In the genomic region with DNA sequence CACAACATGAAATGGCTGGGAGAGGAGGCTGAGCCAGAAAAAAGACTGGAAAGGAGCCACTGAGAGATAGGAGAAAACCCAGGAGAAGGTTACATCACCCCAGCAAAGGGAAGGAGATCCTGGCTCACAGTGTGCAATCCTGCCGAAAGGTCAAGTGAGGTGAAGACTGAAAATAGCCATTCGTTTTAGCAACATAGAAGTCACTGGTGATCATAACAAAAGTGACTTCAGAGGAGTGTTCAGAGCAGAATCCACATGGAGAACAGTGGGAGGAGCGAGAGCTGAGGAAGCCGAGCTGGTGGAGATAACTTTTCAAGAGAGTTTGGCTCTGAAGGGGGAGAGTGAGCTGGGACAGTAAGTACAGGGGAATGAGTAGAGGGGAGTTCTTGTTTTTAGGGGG, we compare ENCODE assay signal across 13 cellular contexts. TPM values are rescaled to one million over a fixed set of nuclear protein-coding genes. Genes with fewer than 3 reads are reported as not detected.
DNase-seq lines count a peak whose midpoint lies in the region; ATAC-seq, FAIRE-seq and TF ChIP-seq lines count a peak whose summit lies in the region.
"Had no signal": no experiment of that assay in that cellular context is flagged by ENCODE, and none has a peak within 500 bp of the region (broad histone marks: within the 10 kb centered on the region; RNA-seq: fewer than 3 reads in every experiment).

No MANE protein-coding gene starts in this region.

- H3K27ac ChIP-seq in A549 (peak overlapping the region; percentile 68 to 87; a peak in 5 of 6 replicates), gastroesophageal sphincter (peak overlapping the region; percentile 60 to 95 (median 86)), PC-3 (ENCODE audit: low read length) (no peak overlapping the region)

- ATAC-seq in A549 (no peak), gastroesophageal sphincter (peak; percentile 88), PC-3 (no peak), HG03135 (IDR thresholded peaks at IDR 0.05; ENCODE audit: unreplicated experiment) (no peak)
- no peak for ATAC-seq in stimulated activated naive CD8-positive, alpha-beta T cell treated with anti-CD3 and anti-CD28 coated beads, Interleukin-15, amount 100 ng/mL, for 72 hours

- peak overlapping the region; percentile 67 for H3K27ac Mint-ChIP-seq in osteocyte (ENCODE audit: unreplicated experiment)
- peak overlapping the region in 1 of 2 donors; percentile 20 for H3K27ac Mint-ChIP-seq in stimulated activated naive CD8-positive, alpha-beta T cell treated with anti-CD3 and anti-CD28 coated beads, Interleukin-15, amount 100 ng/mL, for 72 hours
- H3K27ac Mint-ChIP-seq: activated naive CD4-positive, alpha-beta T cell treated with anti-CD3 and anti-CD28 coated beads, Interleukin-2, amount 10 ng/mL, durations not matched to agents 7 days and 5 days; stimulated activated naive CD8-positive, alpha-beta T cell treated with anti-CD3 and anti-CD28 coated beads, Interleukin-15, Interleukin-2, amounts not matched to agents 100 ng/mL and 50 ng/mL, for 24 hours had no signal

- H3K27me3 Mint-ChIP-seq in osteocyte (ENCODE audit: unreplicated experiment), result no peaks in the 10 kb centered on the region
- H3K27me3 Mint-ChIP-seq in stimulated activated naive CD8-positive, alpha-beta T cell treated with anti-CD3 and anti-CD28 coated beads, Interleukin-15, amount 100 ng/mL, for 72 hours, result peaks cover 39% of the 10 kb centered on the region

- TF ChIP-seq RAD21 in A549 (conservative IDR thresholded peaks at IDR 0.05 in 1 of 2, IDR thresholded peaks at IDR 0.05 in 1 of 2), result no peak

- H3K4me1 ChIP-seq in A549 (peaks cover 59% of the 10 kb centered on the region), gastroesophageal sphincter (peaks cover 17 to 74% (median 45%) of the 10 kb centered on the region in 3 donors), PC-3 (ENCODE audit: insufficient read depth, low read length) (peaks cover 49% of the 10 kb centered on the region)

- no peaks in the 10 kb centered on the region for H3K9me3 Mint-ChIP-seq in osteocyte (ENCODE audit: unreplicated experiment)
- H3K9me3 Mint-ChIP-seq in stimulated activated naive CD8-positive, alpha-beta T cell treated with anti-CD3 and anti-CD28 coated beads, Interleukin-15, amount 100 ng/mL, for 72 hours, result no peaks in the 10 kb centered on the region
- H3K9me3 Mint-ChIP-seq: activated naive CD4-positive, alpha-beta T cell treated with anti-CD3 and anti-CD28 coated beads, Interleukin-2, amount 10 ng/mL, durations not matched to agents 7 days and 5 days; stimulated activated naive CD8-positive, alpha-beta T cell treated with anti-CD3 and anti-CD28 coated beads, Interleukin-15, Interleukin-2, amounts not matched to agents 100 ng/mL and 50 ng/mL, for 24 hours had no signal

- H3K79me2 ChIP-seq in PC-3 (ENCODE audit: low read length), result no peaks in the 10 kb centered on the region

- CTCF ChIA-PET in A549 (lab: Yijun Ruan, JAX), result no interaction called here
- CTCF ChIA-PET in PC-3 (lab: Charles Lee), result no interaction called here

- BruUV-seq in PC-3 (replicated peaks; lab: Mats Ljungman, UMichigan), result no TSS peak

- DNase-seq in A549 (ENCODE audit: low read depth in 1 of 2, low spot score in 1 of 2) (no peak), RPMI7951 (ENCODE audit: low read depth) (peak; percentile 72), osteocyte (ENCODE audit: extremely low spot score, unreplicated experiment) (no peak), PC-3 (no peak), NCI-H146 treated with DMSO at 0.1 percent for 48 hours (lab: John Stamatoyannopoulos, UW; ENCODE audit: unreplicated experiment) (no peak)
- DNase-seq in stimulated activated naive CD8-positive, alpha-beta T cell treated with anti-CD3 and anti-CD28 coated beads, Interleukin-15, amount 100 ng/mL, for 72 hours, result no peak
- DNase-seq: activated CD4-positive, alpha-beta T cell treated with anti-CD3 and anti-CD28 coated beads for 48 hours; activated naive CD4-positive, alpha-beta T cell treated with anti-CD3 and anti-CD28 coated beads, Interleukin-2, amount 10 ng/mL, durations not matched to agents 7 days and 5 days; NCI-H2081; stimulated activated CD4-positive, alpha-beta T cell treated with anti-CD3 and anti-CD28 coated beads, Interleukin-15, amount 100 ng/mL, for 24 hours had no signal

- POLR2A ChIA-PET in A549 (lab: Yijun Ruan, JAX), result no interaction called here
- POLR2A ChIA-PET in PC-3 (lab: Charles Lee; ENCODE audit: unreplicated experiment), result no interaction called here

- H3K36me3 Mint-ChIP-seq in osteocyte (ENCODE audit: unreplicated experiment), result no peaks in the 10 kb centered on the region
- H3K36me3 Mint-ChIP-seq: activated naive CD4-positive, alpha-beta T cell treated with anti-CD3 and anti-CD28 coated beads, Interleukin-2, amount 10 ng/mL, durations not matched to agents 7 days and 5 days had no signal

- no peak for TF ChIP-seq POLR2A in A549 (IDR thresholded peaks at IDR 0.05; ENCODE audit: low read length)
- no peak for TF ChIP-seq POLR2A in gastroesophageal sphincter (IDR thresholded peaks at IDR 0.05)

- no peak for FAIRE-seq in A549 (lab: Jason Lieb, UNC)

- H3K9ac ChIP-seq in PC-3 (ENCODE audit: low read length), result no peak overlapping the region

- H3K4me3 ChIP-seq in A549 (no peak overlapping the region), gastroesophageal sphincter (peak overlapping the region in 1 of 2 donors; percentile 16), PC-3 (ENCODE audit: low read length) (no peak overlapping the region)

- H3K4me2 ChIP-seq in A549, result peak overlapping the region; percentile 74
- no peak overlapping the region for H3K4me2 ChIP-seq in PC-3 (ENCODE audit: low read length)

- H3K9me3 ChIP-seq in A549 (no peaks in the 10 kb centered on the region), gastroesophageal sphincter (no peaks in the 10 kb centered on the region), PC-3 (ENCODE audit: low read length) (no peaks in the 10 kb centered on the region)

- no peak overlapping the region for H2AFZ ChIP-seq in PC-3 (ENCODE audit: low read length)

- TF ChIP-seq CTCF in A549 (IDR thresholded peaks at IDR 0.05) (no peak), gastroesophageal sphincter (IDR thresholded peaks at IDR 0.05) (peak in 1 of 4 experiments; percentile 9), osteocyte (IDR thresholded peaks at IDR 0.05) (no peak), PC-3 (conservative IDR thresholded peaks at IDR 0.05; ENCODE audit: low read depth, low read length) (no peak)

- H3K4me3 Mint-ChIP-seq in osteocyte (ENCODE audit: unreplicated experiment), result peak overlapping the region; percentile 2
- H3K4me3 Mint-ChIP-seq in stimulated activated naive CD8-positive, alpha-beta T cell treated with anti-CD3 and anti-CD28 coated beads, Interleukin-15, amount 100 ng/mL, for 72 hours, result no peak overlapping the region
- H3K4me3 Mint-ChIP-seq: activated naive CD4-positive, alpha-beta T cell treated with anti-CD3 and anti-CD28 coated beads, Interleukin-2, amount 10 ng/mL, durations not matched to agents 7 days and 5 days; stimulated activated naive CD8-positive, alpha-beta T cell treated with anti-CD3 and anti-CD28 coated beads, Interleukin-15, Interleukin-2, amounts not matched to agents 100 ng/mL and 50 ng/mL, for 24 hours had no signal

- H3K27me3 ChIP-seq in gastroesophageal sphincter (no peaks in the 10 kb centered on the region), PC-3 (ENCODE audit: low read length) (no peaks in the 10 kb centered on the region)

- peaks cover 50% of the 10 kb centered on the region for H3K4me1 Mint-ChIP-seq in osteocyte (ENCODE audit: unreplicated experiment)
- peaks cover 9% of the 10 kb centered on the region for H3K4me1 Mint-ChIP-seq in stimulated activated naive CD8-positive, alpha-beta T cell treated with anti-CD3 and anti-CD28 coated beads, Interleukin-15, amount 100 ng/mL, for 72 hours

- H3K9me2 ChIP-seq in PC-3 (replicated peaks; ENCODE audit: low read length), result no peaks in the 10 kb centered on the region

- intact Hi-C loops in PC-3 (cut with micrococcal nuclease), result no loop called here

- 88% methylated on average over 4 of the region's 4 CpGs for WGBS in A549 (ENCODE audit: missing lambda C conversion rate)
- 0 to 12% methylated on average over 2 to 4 of the region's 4 CpGs for WGBS in gastroesophageal sphincter (ENCODE audit: low coverage in 1 of 2), 2 donors

- H3K36me3 ChIP-seq in gastroesophageal sphincter (no peaks in the 10 kb centered on the region), PC-3 (ENCODE audit: low read depth, low read length) (no peaks in the 10 kb centered on the region)

- TF ChIP-seq EP300 in A549 (IDR thresholded peaks at IDR 0.05) (no peak), gastroesophageal sphincter (IDR thresholded peaks at IDR 0.05) (no peak)

- no peaks in the 10 kb centered on the region for H3F3A ChIP-seq in PC-3 (ENCODE audit: low read length, unreplicated experiment)

- no peaks in the 10 kb centered on the region for H4K20me1 ChIP-seq in PC-3 (ENCODE audit: low read length)

TF ChIP-seq in A549, 52 proteins besides CTCF, POLR2A, EP300 and RAD21:
- TF ChIP-seq SMC3 (IDR thresholded peaks at IDR 0.05), result no peak

RNA-seq across cellular contexts. Expression of a gene that starts 5.4 kb away (rescaled TPM):
- polyA plus RNA-seq in A549 (2011; rRNA removed), result 5.4 and 7.9 TPM in 2 replicates
- polyA plus RNA-seq in A549 (2012; cell fraction: cytosol; rRNA removed), result 2.7 and 3.8 TPM in 2 replicates
- 4.4 and 5.4 TPM in 2 replicates for polyA plus RNA-seq in A549 (2012; cell fraction: nucleus; rRNA removed)
- polyA plus RNA-seq in A549 (2017; fragmentation: RNase III; extraction: RNeasy Plus Mini Kit Qiagen cat#74134 plus additional on column Dnase treatment), result 5.6 to 6.6 TPM (median 5.9 TPM) in 3 replicates
- polyA minus RNA-seq in A549 (2011; rRNA and poly(A)+ RNA removed), result 8.3 and 13.1 TPM in 2 replicates
- total RNA-seq in RPMI7951 (2014; rRNA removed; shearing (Covaris generic)), result 27.4 and 29.3 TPM in 2 replicates
- total RNA-seq in gastroesophageal sphincter, result 10 to 100 TPM; 55.9 to 85.5 (median 78.9) TPM
- total RNA-seq in osteocyte, result 123 and 129 TPM in 2 replicates
- total RNA-seq in PC-3 (2014; rRNA removed), result 1.2 and 3.2 TPM in 2 replicates
